Comparison of ENCODE assay signal across 8 cellular contexts in the genomic region with DNA sequence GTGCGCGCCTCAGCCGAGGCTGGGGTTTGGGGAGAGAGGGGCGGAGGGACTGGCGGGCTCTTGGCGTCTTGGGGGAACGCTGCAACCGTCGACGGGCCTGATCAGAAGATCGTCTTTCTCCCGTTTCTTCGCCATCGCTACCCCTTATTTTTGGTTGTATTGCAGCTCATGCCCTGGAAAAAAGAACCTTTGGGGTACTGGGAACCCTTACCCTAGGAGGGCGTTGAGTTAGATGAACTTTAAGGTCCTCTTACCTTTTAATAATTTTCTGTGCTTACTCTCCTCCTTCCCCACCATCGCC. TPM values are rescaled to one million over a fixed set of nuclear protein-coding genes. Genes with fewer than 3 reads are reported as not detected.
DNase-seq lines count a peak whose midpoint lies in the region; ATAC-seq and TF ChIP-seq lines count a peak whose summit lies in the region.

No MANE protein-coding gene starts in this region.

- H3K4me1 ChIP-seq in BE2C (no peaks in the 10 kb centered on the region), Peyer's patch (peaks cover 0 to 27% (median 10%) of the 10 kb centered on the region in 4 donors), psoas muscle (peaks cover 25% of the 10 kb centered on the region)

- TF ChIP-seq POLR2A in Peyer's patch (IDR thresholded peaks at IDR 0.05): no peak

- peak overlapping the region; percentile 97 for H3K4me3 Mint-ChIP-seq in endothelial cell (ENCODE audit: unreplicated experiment)

- DNase-seq in BE2C: no peak
- no peak for DNase-seq in Peyer's patch
- DNase-seq in endothelial cell (ENCODE audit: low spot score): no peak
- no peak for DNase-seq in psoas muscle
- DNase-seq in omental fat pad (ENCODE audit: low spot score): no peak
- no peak for DNase-seq in putamen (ENCODE audit: low spot score)
- DNase-seq in MV-4-11 (lab: John Stamatoyannopoulos, UW): no peak

- H3K27me3 ChIP-seq in BE2C: no peaks in the 10 kb centered on the region
- H3K27me3 ChIP-seq in Peyer's patch: no peaks in the 10 kb centered on the region
- no peaks in the 10 kb centered on the region for H3K27me3 ChIP-seq in psoas muscle (ENCODE audit: insufficient read depth in 3 of 3, low read length in 2 of 3)

- 0 to 2% (median 1%) methylated on average over 16 of the region's 16 CpGs for WGBS in psoas muscle, 3 donors

- H3K27ac ChIP-seq in Peyer's patch: peak overlapping the region; percentile 94 to 99 (median 97)
- peak overlapping the region; percentile 100 for H3K27ac ChIP-seq in psoas muscle

- peak overlapping the region; percentile 98 for H3K4me3 ChIP-seq in BE2C (ENCODE audit: low read depth, low read length)
- peak overlapping the region; percentile 66 to 89 (median 82) for H3K4me3 ChIP-seq in Peyer's patch
- H3K4me3 ChIP-seq in psoas muscle: peak overlapping the region; percentile 98

- peaks cover 8% of the 10 kb centered on the region for H3K27me3 Mint-ChIP-seq in endothelial cell (ENCODE audit: unreplicated experiment)

- ATAC-seq in GM21423 (IDR thresholded peaks at IDR 0.05; ENCODE audit: unreplicated experiment): peak; percentile 42
- ATAC-seq in psoas muscle: no peak
- no peak for ATAC-seq in omental fat pad (ENCODE audit: low FRiP score)

- H3K9me3 Mint-ChIP-seq in endothelial cell (ENCODE audit: unreplicated experiment): no peaks in the 10 kb centered on the region

- H3K36me3 Mint-ChIP-seq in endothelial cell (ENCODE audit: low read depth, unreplicated experiment): no peaks in the 10 kb centered on the region

- no peak for TF ChIP-seq CTCF in BE2C (IDR thresholded peaks at IDR 0.05; ENCODE audit: low read depth, low read length)
- no peak for TF ChIP-seq CTCF in Peyer's patch (IDR thresholded peaks at IDR 0.05)
- TF ChIP-seq CTCF in endothelial cell (IDR thresholded peaks at IDR 0.05; ENCODE audit: unreplicated experiment): no peak
- TF ChIP-seq CTCF in psoas muscle (IDR thresholded peaks at IDR 0.05): no peak
- no peak for TF ChIP-seq CTCF in omental fat pad (IDR thresholded peaks at IDR 0.05)

- H3K9me3 ChIP-seq in BE2C (no peaks in the 10 kb centered on the region), Peyer's patch (no peaks in the 10 kb centered on the region), psoas muscle (no peaks in the 10 kb centered on the region)

- H3K27ac Mint-ChIP-seq in endothelial cell (ENCODE audit: unreplicated experiment): peak overlapping the region; percentile 99

- intact Hi-C loops in psoas muscle (cut with DNase I): loop anchor here (5.0 kb wide), 3 partner anchors 40 to 50 kb away; a partner anchor contains a TSS

- peaks cover 27% of the 10 kb centered on the region for H3K4me1 Mint-ChIP-seq in endothelial cell (ENCODE audit: unreplicated experiment)

- H3K36me3 ChIP-seq in BE2C (peaks cover 8% of the 10 kb centered on the region), Peyer's patch (no peaks in the 10 kb centered on the region), psoas muscle (ENCODE audit: insufficient read depth in 1 of 2, low read depth in 1 of 2) (peaks cover 0 to 4% of the 10 kb centered on the region in 2 donors)

RNA-seq across cellular contexts. Expression of a gene that starts 0.7 kb away (rescaled TPM):
- 185 TPM for polyA plus RNA-seq in BE2C (2012; ENCODE audit: insufficient read depth, insufficient read length, low read depth)
- 10 to 100 TPM; 24.3 to 77.6 (median 35.6) TPM for total RNA-seq in Peyer's patch
- 71.5 TPM for total RNA-seq in endothelial cell (ENCODE audit: unreplicated experiment)
- 100 to 1,000 TPM; 111 to 144 (median 116) TPM for total RNA-seq in psoas muscle
- polyA plus RNA-seq in psoas muscle: 100 to 1,000 TPM; 113 to 252 (median 143) TPM
- total RNA-seq in omental fat pad: 100 to 1,000 TPM in 2 of 4 donors, 10 to 100 TPM in 2; 73.1 to 113 (median 103) TPM

RNA-seq across cellular contexts. Expression of a gene that starts 40.7 kb away (rescaled TPM):
- polyA plus RNA-seq in BE2C (2012; ENCODE audit: insufficient read depth, insufficient read length, low read depth): not detected
- total RNA-seq in Peyer's patch (100 to 1,000 TPM in 3 of 4 donors, 1 to 10 TPM in 1; 1.7 to 198 (median 143) TPM), endothelial cell (ENCODE audit: unreplicated experiment) (not detected), psoas muscle (not detected), omental fat pad (not detected)
- under 1 TPM in 1 of 3 donors, not detected in 2; 0.03 TPM for polyA plus RNA-seq in psoas muscle

RNA-seq across cellular contexts. Expression of a gene that starts 47.3 kb away (rescaled TPM):
- polyA plus RNA-seq in BE2C (2012; ENCODE audit: insufficient read depth, insufficient read length, low read depth): 0.42 TPM
- total RNA-seq in Peyer's patch (10 to 100 TPM in 1 of 4 donors, 1 to 10 TPM in 3; 1.4 to 18.2 (median 4.4) TPM), endothelial cell (ENCODE audit: unreplicated experiment) (0.38 TPM), psoas muscle (1 to 10 TPM in 2 of 4 donors, under 1 TPM in 2; 0.57 to 1.2 (median 0.84) TPM), omental fat pad (1 to 10 TPM; 1.1 to 7.0 (median 2.9) TPM)
- polyA plus RNA-seq in psoas muscle: under 1 TPM; 0.03 to 0.25 (median 0.25) TPM

RNA-seq across cellular contexts. Expression of a gene that starts 48.8 kb away (rescaled TPM):
- 178 TPM for polyA plus RNA-seq in BE2C (2012; ENCODE audit: insufficient read depth, insufficient read length, low read depth)
- total RNA-seq in Peyer's patch (100 to 1,000 TPM; 110 to 217 (median 120) TPM), endothelial cell (ENCODE audit: unreplicated experiment) (235 TPM), psoas muscle (100 to 1,000 TPM in 3 of 4 donors, 10 to 100 TPM in 1; 96.5 to 153 (median 134) TPM), omental fat pad (100 to 1,000 TPM; 155 to 222 (median 211) TPM)
- polyA plus RNA-seq in psoas muscle: 100 to 1,000 TPM in 1 of 3 donors, 10 to 100 TPM in 2; 92.4 to 110 (median 97.1) TPM

RNA-seq across cellular contexts. Expression of a gene that starts 52.5 kb away (rescaled TPM):
- 1.9 TPM for polyA plus RNA-seq in BE2C (2012; ENCODE audit: insufficient read depth, insufficient read length, low read depth)
- total RNA-seq in Peyer's patch: under 1 TPM; 0.18 to 0.94 (median 0.84) TPM
- 7.3 TPM for total RNA-seq in endothelial cell (ENCODE audit: unreplicated experiment)
- total RNA-seq in psoas muscle: 10 to 100 TPM; 42.3 to 86.7 (median 67.9) TPM
- polyA plus RNA-seq in psoas muscle: 10 to 100 TPM; 15.2 to 31.3 (median 30.1) TPM
- total RNA-seq in omental fat pad: 1 to 10 TPM in 2 of 4 donors, under 1 TPM in 2; 0.46 to 2.0 (median 1.2) TPM
